15 cellular contexts compared by ENCODE assay signal in genomic region chr5:81007637-81008027, GRCh38. TPM values are rescaled to one million over a fixed set of nuclear protein-coding genes. Genes with fewer than 3 reads are reported as not detected.
DNase-seq lines count a peak whose midpoint lies in the region; ATAC-seq and TF ChIP-seq lines count a peak whose summit lies in the region.
"Had no signal": no experiment of that assay in that cellular context is flagged by ENCODE, and none has a peak within 500 bp of the region (broad histone marks: within the 10 kb centered on the region; RNA-seq: fewer than 3 reads in every experiment).

No MANE protein-coding gene starts in this region.

- no peaks in the 10 kb centered on the region for H3K27me3 ChIP-seq in thymus (ENCODE audit: control insufficient read depth, insufficient read depth)
- peaks cover 9% of the 10 kb centered on the region for H3K27me3 ChIP-seq in foreskin keratinocyte
- H3K27me3 ChIP-seq: cardiac muscle cell had no signal

- TF ChIP-seq CTCF in foreskin keratinocyte (conservative IDR thresholded peaks at IDR 0.05): no peak

- peak; percentile 48 for DNase-seq in stimulated activated CD4-positive, alpha-beta T cell treated with anti-CD3 and anti-CD28 coated beads, Interleukin-15, amount 100 ng/mL, for 24 hours
- no peak for DNase-seq in stimulated activated CD4-positive, alpha-beta T cell treated with anti-CD3 and anti-CD28 coated beads, Interleukin-4, amount 100 ng/mL, for 1 hour
- DNase-seq in activated naive CD8-positive, alpha-beta T cell treated with anti-CD3 and anti-CD28 coated beads, Interleukin-2, amount 10 ng/mL, durations not matched to agents 7 days and 5 days: no peak
- no peak for DNase-seq in SKM-1 treated with dmso at 0.1 percent for 144 hours (lab: John Stamatoyannopoulos, UW; ENCODE audit: unreplicated experiment)
- DNase-seq in COLO829 (ENCODE audit: low spot score): no peak
- DNase-seq in foreskin keratinocyte: no peak
- DNase-seq: GM23248, NCI-H1930, NCI-H774, posterior cingulate gyrus, SIG-M5 had no signal

- 79% methylated on average over 5 of the region's 5 CpGs for WGBS in thymus

- no peaks in the 10 kb centered on the region for H3K36me3 ChIP-seq in thymus (ENCODE audit: control insufficient read depth, insufficient read depth)
- H3K36me3 ChIP-seq: cardiac muscle cell had no signal

- POLR2A ChIA-PET in activated naive CD8-positive, alpha-beta T cell treated with anti-CD3 and anti-CD28 coated beads, Interleukin-2, amount 10 ng/mL, durations not matched to agents 7 days and 5 days (lab: Charles Lee): interaction anchor here (0.6 to 1.5 kb wide), 11 partner anchors 10 to 834 kb away, joined by 3 to 11 read pairs (median 4); partner anchors contain the start of genes RASGRF2 and ZCCHC9

- peaks cover 43% of the 10 kb centered on the region for H3K4me1 Mint-ChIP-seq in T-helper 1 cell treated with Interleukin-12 subunit alpha and Interleukin-12 subunit beta and Interleukin-4 antibody, amounts not matched to agents 30 μg/mL and 1 μg/mL, for 36 hours (ENCODE audit: low read depth)
- H3K4me1 Mint-ChIP-seq in activated naive CD8-positive, alpha-beta T cell treated with anti-CD3 and anti-CD28 coated beads, Interleukin-2, amount 10 ng/mL, durations not matched to agents 7 days and 5 days: peaks cover 47% of the 10 kb centered on the region

- H3K27me3 Mint-ChIP-seq in T-helper 1 cell treated with Interleukin-12 subunit alpha and Interleukin-12 subunit beta and Interleukin-4 antibody, amounts not matched to agents 30 μg/mL and 1 μg/mL, for 36 hours (ENCODE audit: low read depth): no peaks in the 10 kb centered on the region
- H3K27me3 Mint-ChIP-seq in activated naive CD8-positive, alpha-beta T cell treated with anti-CD3 and anti-CD28 coated beads, Interleukin-2, amount 10 ng/mL, durations not matched to agents 7 days and 5 days: no peaks in the 10 kb centered on the region

- peaks cover 14% of the 10 kb centered on the region for H3K4me1 ChIP-seq in thymus (ENCODE audit: control insufficient read depth, insufficient read depth, low read length)
- H3K4me1 ChIP-seq in foreskin keratinocyte: no peaks in the 10 kb centered on the region

- no peak overlapping the region for H3K4me3 ChIP-seq in thymus (ENCODE audit: low read length)
- H3K4me3 ChIP-seq: cardiac muscle cell, GM23248 had no signal

- H3K9me3 Mint-ChIP-seq in T-helper 1 cell treated with Interleukin-12 subunit alpha and Interleukin-12 subunit beta and Interleukin-4 antibody, amounts not matched to agents 30 μg/mL and 1 μg/mL, for 36 hours: no peaks in the 10 kb centered on the region
- no peaks in the 10 kb centered on the region for H3K9me3 Mint-ChIP-seq in activated naive CD8-positive, alpha-beta T cell treated with anti-CD3 and anti-CD28 coated beads, Interleukin-2, amount 10 ng/mL, durations not matched to agents 7 days and 5 days

- peak; percentile 20 for ATAC-seq in activated naive CD8-positive, alpha-beta T cell treated with anti-CD3 and anti-CD28 coated beads, Interleukin-2, amount 10 ng/mL, durations not matched to agents 7 days and 5 days (ENCODE audit: low read depth)
- no peak for ATAC-seq in foreskin keratinocyte

- H3K36me3 Mint-ChIP-seq in T-helper 1 cell treated with Interleukin-12 subunit alpha and Interleukin-12 subunit beta and Interleukin-4 antibody, amounts not matched to agents 30 μg/mL and 1 μg/mL, for 36 hours (ENCODE audit: low read depth): peaks cover 6% of the 10 kb centered on the region
- peaks cover 7% of the 10 kb centered on the region for H3K36me3 Mint-ChIP-seq in activated naive CD8-positive, alpha-beta T cell treated with anti-CD3 and anti-CD28 coated beads, Interleukin-2, amount 10 ng/mL, durations not matched to agents 7 days and 5 days

- peak overlapping the region; percentile 81 for H3K4me3 Mint-ChIP-seq in T-helper 1 cell treated with Interleukin-12 subunit alpha and Interleukin-12 subunit beta and Interleukin-4 antibody, amounts not matched to agents 30 μg/mL and 1 μg/mL, for 36 hours
- peak overlapping the region; percentile 87 for H3K4me3 Mint-ChIP-seq in activated naive CD8-positive, alpha-beta T cell treated with anti-CD3 and anti-CD28 coated beads, Interleukin-2, amount 10 ng/mL, durations not matched to agents 7 days and 5 days

- H3K27ac ChIP-seq in thymus (ENCODE audit: low read depth): peak overlapping the region; percentile 88
- H3K27ac ChIP-seq in foreskin keratinocyte: no peak overlapping the region
- H3K27ac ChIP-seq: cardiac muscle cell, GM23248 had no signal

- no peaks in the 10 kb centered on the region for H3K9me3 ChIP-seq in thymus (ENCODE audit: control insufficient read depth)

- peak overlapping the region; percentile 86 for H3K27ac Mint-ChIP-seq in T-helper 1 cell treated with Interleukin-12 subunit alpha and Interleukin-12 subunit beta and Interleukin-4 antibody, amounts not matched to agents 30 μg/mL and 1 μg/mL, for 36 hours
- H3K27ac Mint-ChIP-seq in activated naive CD8-positive, alpha-beta T cell treated with anti-CD3 and anti-CD28 coated beads, Interleukin-2, amount 10 ng/mL, durations not matched to agents 7 days and 5 days: peak overlapping the region; percentile 93

RNA-seq across cellular contexts. Expression of gene RASGRF2, which starts 47.5 kb away (rescaled TPM):
- total RNA-seq in activated naive CD8-positive, alpha-beta T cell treated with anti-CD3 and anti-CD28 coated beads, Interleukin-2, amount 10 ng/mL, durations not matched to agents 7 days and 5 days: 10 to 100 TPM; 18.8 to 19.3 TPM
- polyA plus RNA-seq in thymus: 1.8 TPM
- 0.04 TPM in 1 of 2 replicates, not detected in the other for total RNA-seq in foreskin keratinocyte
- not detected in 2 replicates for polyA plus RNA-seq in foreskin keratinocyte
- total RNA-seq: G401, GM23248 had no signal

Comparison
In these comparisons a context has a peak if more than half of its experiments do, and no peak if none do; other contexts are left out.
1. RNA of gene RASGRF2, which starts 47.5 kb away (total RNA-seq): 18.8 to 19.3 TPM in activated naive CD8-positive, alpha-beta T cell treated with anti-CD3 and anti-CD28 coated beads, Interleukin-2, amount 10 ng/mL, durations not matched to agents 7 days and 5 days; 0.04 TPM in foreskin keratinocyte; every median in the first group is over 10 times any median in the second.